ENCODE assay signal across 23 cellular contexts in genomic region chr13:87676254-87677042, GRCh38. TPM values are rescaled to one million over a fixed set of nuclear protein-coding genes. Genes with fewer than 3 reads are reported as not detected.
DNase-seq lines count a peak whose midpoint lies in the region; ATAC-seq, FAIRE-seq and TF ChIP-seq lines count a peak whose summit lies in the region.
"Had no signal": no experiment of that assay in that cellular context is flagged by ENCODE, and none has a peak within 500 bp of the region (broad histone marks: within the 10 kb centered on the region; RNA-seq: fewer than 3 reads in every experiment).

No MANE protein-coding gene starts in this region.

- DNase-seq in left ventricle myocardium inferior (no peak), cardiac septum (ENCODE audit: low spot score) (no peak), kidney (peak; percentile 37), thyroid gland (peak in 1 of 2 donors; percentile 37), glutamatergic neuron (no peak)
- no peak for DNase-seq in activated effector memory CD4-positive, alpha-beta T cell treated with Interleukin-2 at 50 U/mL for 16 hours
- DNase-seq: activated CD4-positive, alpha-beta T cell treated with anti-CD3 and anti-CD28 coated beads, Interleukin-2, amount 10 ng/mL, durations not matched to agents 24 days and 14 days; gastrocnemius medialis; KG1; NCI-H1694 treated with DMSO at 0.1 percent for 48 hours; NCI-H774; occipital lobe; PC-9; SJCRH30 had no signal

- H3K4me1 ChIP-seq in left ventricle myocardium inferior (peaks cover 42% of the 10 kb centered on the region), kidney (ENCODE audit: control insufficient read depth in 1 of 2, insufficient read depth in 1 of 2, low read depth in 1 of 2, low read length in 2 of 2) (peaks cover 0 to 6% of the 10 kb centered on the region in 2 donors), thyroid gland (peaks cover 17 to 41% of the 10 kb centered on the region in 2 donors)
- H3K4me1 ChIP-seq: SJCRH30 had no signal

- H3K9me3 ChIP-seq in left ventricle myocardium inferior (replicated peaks) (no peaks in the 10 kb centered on the region), kidney (ENCODE audit: control insufficient read depth in 1 of 2, low read length in 2 of 2) (peaks cover 2 to 3% of the 10 kb centered on the region in 2 donors), thyroid gland (no peaks in the 10 kb centered on the region)
- H3K9me3 ChIP-seq: gastrocnemius medialis, right atrium auricular region, SJCRH30 had no signal

- TF ChIP-seq CTCF in left ventricle myocardium inferior (IDR thresholded peaks at IDR 0.05; ENCODE audit: borderline replicate concordance) (no peak), brain (conservative IDR thresholded peaks at IDR 0.05) (no peak), kidney (IDR thresholded peaks at IDR 0.05; ENCODE audit: borderline replicate concordance, extremely low read depth, insufficient read depth) (no peak), thyroid gland (IDR thresholded peaks at IDR 0.05) (no peak), glutamatergic neuron (IDR thresholded peaks at IDR 0.05; ENCODE audit: partially characterized antibody, unreplicated experiment) (no peak)

- no peak for FAIRE-seq in kidney (lab: Jason Lieb, UNC)
- FAIRE-seq: A204.1, GM18507 had no signal

- ATAC-seq in GM19463 (IDR thresholded peaks at IDR 0.05; ENCODE audit: unreplicated experiment), result no peak
- ATAC-seq: gastrocnemius medialis had no signal

- H3K4me3 ChIP-seq in left ventricle myocardium inferior, result peak overlapping the region; percentile 64
- H3K4me3 ChIP-seq in kidney (ENCODE audit: low read length in 2 of 2), result no peak overlapping the region
- no peak overlapping the region for H3K4me3 ChIP-seq in thyroid gland (replicated peaks in 1 of 3)
- H3K4me3 ChIP-seq: gastrocnemius medialis, PC-9, SJCRH30 had no signal

- 67 to 86% methylated on average over 32 to 33 of the region's 33 CpGs for WGBS in thyroid gland, 2 donors

- no peak for TF ChIP-seq POLR2A in thyroid gland (IDR thresholded peaks at IDR 0.05)

- H3K9me3 Mint-ChIP-seq in brain (peaks cover 0 to 12% (median 8%) of the 10 kb centered on the region in 5 experiments), glutamatergic neuron (ENCODE audit: unreplicated experiment) (peaks cover 13% of the 10 kb centered on the region)
- H3K9me3 Mint-ChIP-seq: activated T-helper 2 cell treated with anti-CD3 and anti-CD28 coated beads, Interferon-gamma antibody, Interleukin-2, Interleukin-4, amounts not matched to agents 10 μg/mL and 5 μg/mL and 100 μg/mL, durations not matched to agents 14 hours and 24 hours and 36 hours; T-helper 1 cell treated with Interleukin-12 subunit alpha and Interleukin-12 subunit beta and Interleukin-4 antibody, amounts not matched to agents 30 μg/mL and 1 μg/mL, for 36 hours had no signal

- no peak overlapping the region for H3K27ac Mint-ChIP-seq in brain
- H3K27ac Mint-ChIP-seq in glutamatergic neuron (ENCODE audit: unreplicated experiment), result no peak overlapping the region
- H3K27ac Mint-ChIP-seq: activated CD4-positive, alpha-beta T cell treated with anti-CD3 and anti-CD28 coated beads, Interleukin-2, amount 10 ng/mL, durations not matched to agents 24 days and 14 days; activated T-helper 2 cell treated with anti-CD3 and anti-CD28 coated beads, Interferon-gamma antibody, Interleukin-2, Interleukin-4, amounts not matched to agents 10 μg/mL and 5 μg/mL and 100 μg/mL, durations not matched to agents 14 hours and 24 hours and 36 hours; T-helper 1 cell treated with Interleukin-12 subunit alpha and Interleukin-12 subunit beta and Interleukin-4 antibody, amounts not matched to agents 30 μg/mL and 1 μg/mL, for 36 hours had no signal

- peaks cover 41% of the 10 kb centered on the region for H3K36me3 Mint-ChIP-seq in brain
- H3K36me3 Mint-ChIP-seq in glutamatergic neuron (ENCODE audit: unreplicated experiment), result peaks cover 8% of the 10 kb centered on the region

- H3K27ac ChIP-seq in left ventricle myocardium inferior (replicated peaks), result no peak overlapping the region
- H3K27ac ChIP-seq in kidney (ENCODE audit: low read depth in 2 of 2, low read length in 2 of 2), result no peak overlapping the region
- peak overlapping the region; percentile 62 to 87 (median 75) for H3K27ac ChIP-seq in thyroid gland
- H3K27ac ChIP-seq: cardiac muscle cell, gastrocnemius medialis, PC-9, right atrium auricular region, SJCRH30 had no signal

- no peak overlapping the region for H3K9ac ChIP-seq in kidney (ENCODE audit: low read length in 2 of 2)

- peaks cover 55% of the 10 kb centered on the region for H3K4me1 Mint-ChIP-seq in brain
- peaks cover 14% of the 10 kb centered on the region for H3K4me1 Mint-ChIP-seq in glutamatergic neuron (ENCODE audit: low read depth, unreplicated experiment)

- no peaks in the 10 kb centered on the region for H3K36me3 ChIP-seq in left ventricle myocardium inferior
- H3K36me3 ChIP-seq in kidney (ENCODE audit: control insufficient read depth in 1 of 2, insufficient read depth in 2 of 2, low read length in 2 of 2), result no peaks in the 10 kb centered on the region
- H3K36me3 ChIP-seq in thyroid gland, result no peaks in the 10 kb centered on the region
- H3K36me3 ChIP-seq: cardiac muscle cell, gastrocnemius medialis, right atrium auricular region had no signal

- H3K4me3 Mint-ChIP-seq in brain, result peak overlapping the region in 3 of 5 experiments; percentile 16 to 96 (median 17)
- no peak overlapping the region for H3K4me3 Mint-ChIP-seq in glutamatergic neuron (ENCODE audit: unreplicated experiment)
- H3K4me3 Mint-ChIP-seq: T-helper 1 cell treated with Interleukin-12 subunit alpha and Interleukin-12 subunit beta and Interleukin-4 antibody, amounts not matched to agents 30 μg/mL and 1 μg/mL, for 36 hours had no signal

- H3K27me3 Mint-ChIP-seq in brain, result peaks cover 33% of the 10 kb centered on the region
- H3K27me3 Mint-ChIP-seq in glutamatergic neuron (ENCODE audit: unreplicated experiment), result peaks cover 29% of the 10 kb centered on the region

- intact Hi-C loops in left ventricle myocardium inferior (cut with micrococcal nuclease) (no loop called here), cardiac septum (cut with DNase I) (no loop called here), kidney (cut with DNase I) (no loop called here), thyroid gland (cut with DNase I) (no loop called here)

- peaks cover 79% of the 10 kb centered on the region for H3K27me3 ChIP-seq in left ventricle myocardium inferior (ENCODE audit: low read depth)
- H3K27me3 ChIP-seq in thyroid gland, result no peaks in the 10 kb centered on the region
- H3K27me3 ChIP-seq: SJCRH30 had no signal

RNA-seq across cellular contexts. Expression of gene SLITRK5, which starts 5.3 kb away (rescaled TPM):
- total RNA-seq in left ventricle myocardium inferior (0.03 TPM), cardiac septum (0.05 TPM), kidney (0.09 TPM), thyroid gland (1 to 10 TPM; 1.9 to 7.4 (median 4.0) TPM), glutamatergic neuron (ENCODE audit: unreplicated experiment) (1.8 TPM)
- polyA plus RNA-seq in brain (ENCODE audit: insufficient read depth, low read depth, low replicate concordance) (0.64 TPM), kidney (ENCODE audit: insufficient read depth, low read depth, low replicate concordance) (not detected)
- total RNA-seq: activated CD4-positive, alpha-beta T cell treated with anti-CD3 and anti-CD28 coated beads, Interleukin-2, amount 10 ng/mL, durations not matched to agents 24 days and 14 days; activated T-helper 2 cell treated with anti-CD3 and anti-CD28 coated beads, Interferon-gamma antibody, Interleukin-2, Interleukin-4, amounts not matched to agents 10 μg/mL and 5 μg/mL and 100 μg/mL, durations not matched to agents 14 hours and 24 hours and 36 hours had no signal
- polyA plus RNA-seq: BJ had no signal

Comparison
In these comparisons a context has a peak if more than half of its experiments do, and no peak if none do; other contexts are left out.
1. H3K27ac ChIP-seq: peak in thyroid gland (3 of 3); none in left ventricle myocardium inferior (single experiment) and kidney (0 of 2).